24 cellular contexts compared by ENCODE assay signal in the genomic region with DNA sequence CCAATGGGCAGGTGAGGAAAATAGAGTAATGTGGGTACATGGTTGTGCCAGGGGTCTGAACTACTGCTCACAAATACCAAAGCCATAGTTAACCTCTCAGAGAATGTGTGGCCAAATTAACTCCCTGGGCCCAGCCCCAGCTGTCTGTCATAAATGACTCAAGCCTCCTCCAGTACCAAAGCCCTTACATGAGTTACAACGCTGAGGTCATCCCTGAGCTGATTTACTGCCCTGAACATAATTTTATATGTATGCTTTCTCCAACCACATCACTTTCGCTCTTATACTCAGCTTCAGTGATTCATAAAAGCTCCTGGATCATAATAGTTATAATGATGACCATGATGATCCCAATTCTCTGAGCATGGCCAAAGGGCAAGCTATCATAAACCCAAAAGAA.
"Had no signal": no experiment of that assay in that cellular context is flagged by ENCODE, and none has a peak within 500 bp of the region (broad histone marks: within the 10 kb centered on the region; RNA-seq: fewer than 3 reads in every experiment).

No MANE protein-coding gene starts in this region.

- H3K9me3 ChIP-seq: gastroesophageal sphincter, left lung, ovary, prostate gland, tibial artery, upper lobe of left lung, uterus had no signal

- H3K4me3 ChIP-seq: gastroesophageal sphincter, left lung, lower lobe of right lung, neural progenitor cell, ovary, prostate gland, right lobe of liver, spleen, tibial artery, upper lobe of left lung, uterus had no signal

- ATAC-seq: esophagus mucosa; gastroesophageal sphincter; left lung; lower lobe of right lung; natural killer cell treated with Interleukin-12 subunit alpha and Interleukin-12 subunit beta and Interleukin-15 and Interleukin-18, amount 100 ng/mL, for 72 hours; right lobe of liver; stimulated activated memory B cell treated with anti-CD40 and anti-IgM and Interleukin-4, amounts not matched to agents 10 μg/mL and 1 μg/mL and 100 μg/mL, for 72 hours had no signal

- FAIRE-seq: endometrium had no signal

- DNase-seq: cortex of kidney; effector memory CD4-positive, alpha-beta T cell; foreskin fibroblast; glutamatergic neuron; islet precursor cell; left lung; lower lobe of right lung; nucleus accumbens; ovary; right lobe of liver; spleen; stimulated activated CD4-positive, alpha-beta T cell treated with anti-CD3 and anti-CD28 coated beads, Interleukin-15, amount 100 ng/mL, for 24 hours; stimulated activated CD4-positive, alpha-beta T cell treated with anti-CD3 and anti-CD28 coated beads, Interleukin-1b, Interleukin-23, amount 100 ng/mL, for 48 hours; stimulated activated CD4-positive, alpha-beta T cell treated with anti-CD3 and anti-CD28 coated beads, Interleukin-4, amount 100 ng/mL, for 24 hours; tibial artery; upper lobe of left lung; uterus had no signal

- H3K4me1 ChIP-seq: left lung, lower lobe of right lung, prostate gland, right lobe of liver, spleen, tibial artery, upper lobe of left lung, uterus had no signal

- H3K27me3 ChIP-seq: gastroesophageal sphincter, left lung, neural progenitor cell, ovary, right lobe of liver, spleen, tibial artery, upper lobe of left lung, uterus had no signal

- H3K36me3 ChIP-seq: gastroesophageal sphincter, left lung, lower lobe of right lung, neural progenitor cell, ovary, prostate gland, right lobe of liver, spleen, tibial artery, upper lobe of left lung, uterus had no signal

- H3K27ac ChIP-seq: gastroesophageal sphincter, left lung, lower lobe of right lung, neural progenitor cell, ovary, prostate gland, right lobe of liver, spleen, tibial artery, upper lobe of left lung, uterus had no signal
